ENCODE assay signal across 21 cellular contexts in the genomic region with DNA sequence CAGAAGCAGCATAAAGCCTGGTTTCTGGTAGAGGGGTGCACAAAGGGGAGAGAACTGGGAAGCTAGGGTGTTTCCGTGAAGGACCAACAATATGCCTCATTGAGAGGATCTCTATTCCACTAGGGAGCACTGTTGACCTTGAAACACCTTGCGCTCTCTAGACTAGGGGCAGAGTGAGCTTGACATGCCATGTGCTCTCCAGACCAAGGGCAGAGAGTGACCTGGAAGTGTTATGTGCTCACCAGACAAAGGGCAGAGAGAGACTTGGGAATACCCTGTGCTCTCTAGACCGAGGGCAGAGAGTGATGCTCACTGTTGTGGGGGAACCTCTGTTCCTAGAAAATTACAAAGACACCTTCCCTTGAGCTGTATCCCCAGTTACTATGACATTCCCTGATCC.
"Had no signal": no experiment of that assay in that cellular context is flagged by ENCODE, and none has a peak within 500 bp of the region (broad histone marks: within the 10 kb centered on the region; RNA-seq: fewer than 3 reads in every experiment).

No MANE protein-coding gene starts in this region.

- ATAC-seq: activated CD8-positive, alpha-beta T cell treated with anti-CD3 and anti-CD28 coated beads for 36 hours; activated T-cell treated with anti-CD3 and anti-CD28 coated beads, Interleukin-2, amount 50 U/mL, for 72 hours had no signal

- H3K27me3 ChIP-seq: ascending aorta, cardiac muscle cell had no signal

- DNase-seq: activated B cell treated with CpG ODN at 0.5 μM for 24 hours; activated CD4-positive, alpha-beta T cell treated with anti-CD3 and anti-CD28 coated beads for 1 hour; activated CD4-positive, alpha-beta T cell treated with anti-CD3 and anti-CD28 coated beads, Interleukin-2, amount 10 ng/mL, durations not matched to agents 24 days and 14 days; activated CD8-positive, alpha-beta memory T cell treated with anti-CD3 and anti-CD28 coated beads, Interleukin-2, amount 50 U/mL, for 4 hours; activated CD8-positive, alpha-beta T cell treated with anti-CD3 and anti-CD28 coated beads for 36 hours; activated gamma-delta T cell treated with Interleukin-2 at 50 U/mL for 16 hours; activated naive CD4-positive, alpha-beta T cell treated with anti-CD3 and anti-CD28 coated beads, Interleukin-2, amount 50 U/mL, for 16 hours; activated T-cell treated with anti-CD3 and anti-CD28 coated beads, Interleukin-2, amount 50 U/mL, for 72 hours; cerebellar nuclear complex; Kasumi-1; NCI-H1105 treated with DMSO at 0.1 percent for 48 hours; NCI-H1436 treated with DMSO at 0.1 percent for 48 hours; NCI-H187; NCI-H2081; NCI-H510A treated with DMSO at 0.1 percent for 48 hours; NCI-H69; NK-92 treated with Interleukin-12 subunit alpha and Interleukin-12 subunit beta, amount 100 ng/mL, for 24 hours; SHP77 had no signal

- H3K4me1 ChIP-seq: ascending aorta had no signal

- H3K36me3 ChIP-seq: ascending aorta, cardiac muscle cell had no signal

- H3K27ac ChIP-seq: ascending aorta, cardiac muscle cell had no signal

- FAIRE-seq: RCC 7860 had no signal

- H3K4me3 ChIP-seq: ascending aorta, cardiac muscle cell had no signal
